Comparison of ENCODE assay signal across 12 cellular contexts in the genomic region with DNA sequence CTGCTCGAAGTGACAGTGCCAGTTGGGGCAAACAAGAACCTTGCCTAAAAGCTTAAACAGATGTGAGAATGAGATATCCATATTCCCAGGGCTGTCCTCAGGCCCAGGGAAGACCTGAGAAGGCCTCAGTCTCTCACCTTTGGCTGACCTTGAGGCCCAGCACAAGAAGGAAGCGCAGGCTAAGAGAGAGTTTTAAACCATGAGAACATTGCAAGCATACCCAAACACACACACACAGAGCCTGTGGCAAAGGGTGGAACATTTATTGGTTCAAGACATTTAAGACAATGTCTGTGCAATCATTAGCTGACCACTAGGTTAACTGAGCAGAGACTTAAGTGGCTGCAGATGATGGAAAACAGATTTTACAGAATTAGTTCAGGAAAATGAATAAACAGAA.
"Had no signal": no experiment of that assay in that cellular context is flagged by ENCODE, and none has a peak within 500 bp of the region (broad histone marks: within the 10 kb centered on the region; RNA-seq: fewer than 3 reads in every experiment).

No MANE protein-coding gene starts in this region.

- ATAC-seq: effector memory CD8-positive, alpha-beta T cell; left colon; pancreas; stimulated activated effector memory CD8-positive, alpha-beta T cell treated with anti-CD3 and anti-CD28 coated beads, Interleukin-12 subunit alpha, Interleukin-12 subunit beta, amount 100 ng/mL, for 72 hours had no signal

- DNase-seq: activated CD4-positive, alpha-beta T cell treated with anti-CD3 and anti-CD28 coated beads, Interleukin-2, amount 10 ng/mL, durations not matched to agents 7 days and 5 days; activated CD8-positive, alpha-beta memory T cell treated with anti-CD3 and anti-CD28 coated beads for 24 hours; activated naive CD8-positive, alpha-beta T cell treated with anti-CD3 and anti-CD28 coated beads for 36 hours; anterior cingulate cortex; cerebellar nuclear complex; dermis blood vessel endothelial cell; effector memory CD8-positive, alpha-beta T cell; immature natural killer cell; left colon; mammary epithelial cell; pancreas had no signal
